Comparison of ENCODE assay signal across 13 cellular contexts in the genomic region with DNA sequence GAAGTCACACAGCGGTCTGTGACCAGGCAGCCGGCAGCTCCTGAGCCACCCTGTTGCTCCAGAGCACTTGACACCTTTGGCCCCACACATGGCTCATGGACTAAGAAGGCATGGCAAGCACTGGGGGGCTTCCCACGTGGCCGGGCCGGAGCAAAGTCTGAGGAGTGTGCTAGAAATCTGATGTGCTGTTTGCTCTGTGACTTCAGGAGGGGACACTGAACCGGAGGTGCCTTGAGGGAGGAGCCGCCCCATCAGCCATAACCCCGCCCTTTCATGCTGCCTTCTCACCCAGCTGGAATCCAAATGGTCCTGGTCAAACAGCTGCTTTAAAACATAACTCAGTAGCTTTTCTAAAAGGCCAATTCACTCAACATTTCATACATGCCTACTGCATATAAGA. TPM values are rescaled to one million over a fixed set of nuclear protein-coding genes. Genes with fewer than 3 reads are reported as not detected.
A peak's percentile ranks its signal among the peaks of the same experiment; 100 is the strongest.
DNase-seq lines count a peak whose midpoint lies in the region; ATAC-seq and TF ChIP-seq lines count a peak whose summit lies in the region.
"Had no signal": no experiment of that assay in that cellular context is flagged by ENCODE, and none has a peak within 500 bp of the region (broad histone marks: within the 10 kb centered on the region; RNA-seq: fewer than 3 reads in every experiment).

No MANE protein-coding gene starts in this region.

- no peak for TF ChIP-seq CTCF in RWPE2 (IDR thresholded peaks at IDR 0.05; ENCODE audit: poor library complexity, severe bottlenecking)
- TF ChIP-seq CTCF in mucosa of descending colon (IDR thresholded peaks at IDR 0.05), result no peak

- DNase-seq in ELR (ENCODE audit: low read depth) (peak; percentile 30), RWPE2 (ENCODE audit: low spot score) (no peak), mucosa of descending colon (peak in 1 of 3 donors; percentile 16), SHP77 treated with DMSO at 0.1 percent for 48 hours (lab: John Stamatoyannopoulos, UW) (no peak)
- no peak for DNase-seq in central memory CD4-positive, alpha-beta T cell
- DNase-seq: DMS53, NCI-H1436 treated with DMSO at 0.1 percent for 48 hours, NCI-H2081 treated with DMSO at 0.1 percent for 48 hours, NCI-H524, SJCRH30 had no signal

- no peak overlapping the region for H3K4me3 ChIP-seq in RWPE2 (ENCODE audit: severe bottlenecking)
- no peak overlapping the region for H3K4me3 ChIP-seq in mucosa of descending colon
- H3K4me3 ChIP-seq: BLaER1 treated with 17β-estradiol and CSF1 and Interleukin-3, amounts not matched to agents 10 nM and 100 nM; SJCRH30 had no signal

- ATAC-seq in RWPE2 (ENCODE audit: low read depth), result no peak
- ATAC-seq in mucosa of descending colon, result peak; percentile 31
- no peak for ATAC-seq in HG03159 (IDR thresholded peaks at IDR 0.05; ENCODE audit: unreplicated experiment)
- ATAC-seq in HG02678 (IDR thresholded peaks at IDR 0.05; ENCODE audit: unreplicated experiment), result no peak

- peak overlapping the region; percentile 21 for H3K27ac ChIP-seq in RWPE2 (ENCODE audit: poor library complexity, severe bottlenecking)
- H3K27ac ChIP-seq: BLaER1 treated with 17β-estradiol and CSF1 and Interleukin-3, amounts not matched to agents 10 nM and 100 nM; SJCRH30 had no signal

- intact Hi-C loops in mucosa of descending colon (cut with DNase I, micrococcal nuclease), result no loop called here

- H3K36me3 ChIP-seq in RWPE2 (ENCODE audit: low read depth), result peaks cover 94% of the 10 kb centered on the region
- H3K36me3 ChIP-seq in mucosa of descending colon (ENCODE audit: low read depth), result no peaks in the 10 kb centered on the region

- no peaks in the 10 kb centered on the region for H3K27me3 ChIP-seq in RWPE2 (ENCODE audit: insufficient read depth, poor library complexity, severe bottlenecking)
- H3K27me3 ChIP-seq: BLaER1 treated with 17β-estradiol and CSF1 and Interleukin-3, amounts not matched to agents 10 nM and 100 nM; SJCRH30 had no signal

- H3K4me1 ChIP-seq in RWPE2 (ENCODE audit: insufficient read depth, poor library complexity, severe bottlenecking) (peaks cover 3% of the 10 kb centered on the region), mucosa of descending colon (ENCODE audit: low read depth) (no peaks in the 10 kb centered on the region)
- H3K4me1 ChIP-seq: BLaER1 treated with 17β-estradiol and CSF1 and Interleukin-3, amounts not matched to agents 10 nM and 100 nM; SJCRH30 had no signal

- no peaks in the 10 kb centered on the region for H3K9me3 ChIP-seq in RWPE2 (ENCODE audit: severe bottlenecking)
- H3K9me3 ChIP-seq in mucosa of descending colon, result no peaks in the 10 kb centered on the region
- H3K9me3 ChIP-seq: BLaER1 treated with 17β-estradiol and CSF1 and Interleukin-3, amounts not matched to agents 10 nM and 100 nM; SJCRH30 had no signal

RNA-seq across cellular contexts. Expression of a gene that starts 33.5 kb away (rescaled TPM):
- 10 to 100 TPM in 1 of 3 donors, 1 to 10 TPM in 2; 3.9 to 10.4 (median 6.2) TPM for total RNA-seq in mucosa of descending colon
